ENCODE assay signal across 8 cellular contexts in genomic region chr9:15104826-15105420, GRCh38.
A peak's percentile ranks its signal among the peaks of the same experiment; 100 is the strongest.
DNase-seq lines count a peak whose midpoint lies in the region; ATAC-seq and TF ChIP-seq lines count a peak whose summit lies in the region.

No MANE protein-coding gene starts in this region.

- intact Hi-C loops in CD4-positive, alpha-beta T cell (cut with DNase I, micrococcal nuclease) = loop anchor here (1.0 to 10.0 kb wide), 4 partner anchors 30 to 502 kb away; no protein-coding TSS in a partner anchor
- intact Hi-C loops in vagina (cut with DNase I) = no loop called here

- peak; percentile 89 for TF ChIP-seq CTCF in CD4-positive, alpha-beta T cell (IDR thresholded peaks at IDR 0.05)
- TF ChIP-seq CTCF in WERI-Rb-1 (IDR thresholded peaks at IDR 0.05; ENCODE audit: low read depth, low read length) (peak; percentile 76), endothelial cell (IDR thresholded peaks at IDR 0.05; ENCODE audit: unreplicated experiment) (peak; percentile 74), nephron (IDR thresholded peaks at IDR 0.05; ENCODE audit: unreplicated experiment in 3 of 3) (peak; percentile 54 to 70 (median 66)), vagina (IDR thresholded peaks at IDR 0.05) (peak in 2 of 3 experiments; percentile 31 to 54)

- no peaks in the 10 kb centered on the region for H3K9me3 ChIP-seq in CD4-positive, alpha-beta T cell (ENCODE audit: control insufficient read depth, low read length)
- H3K9me3 ChIP-seq in WERI-Rb-1 (ENCODE audit: severe bottlenecking) = no peaks in the 10 kb centered on the region
- no peaks in the 10 kb centered on the region for H3K9me3 ChIP-seq in vagina

- no peaks in the 10 kb centered on the region for H3K9me3 Mint-ChIP-seq in CD4-positive, alpha-beta T cell
- H3K9me3 Mint-ChIP-seq in endothelial cell (ENCODE audit: unreplicated experiment) (no peaks in the 10 kb centered on the region), nephron (peaks cover 18% of the 10 kb centered on the region)

- CTCF ChIA-PET in CD4-positive, alpha-beta T cell (lab: Charles Lee) = no interaction called here

- no peak for TF ChIP-seq POLR2A in vagina (IDR thresholded peaks at IDR 0.05)

- peak; percentile 93 for ATAC-seq in CD4-positive, alpha-beta T cell (ENCODE audit: poor library complexity)
- ATAC-seq in GM18511 (IDR thresholded peaks at IDR 0.05; ENCODE audit: unreplicated experiment) = peak; percentile 96
- peak; percentile 93 for ATAC-seq in HG02852 (IDR thresholded peaks at IDR 0.05; ENCODE audit: unreplicated experiment)

- no peaks in the 10 kb centered on the region for H3K36me3 Mint-ChIP-seq in CD4-positive, alpha-beta T cell (ENCODE audit: low read depth)
- H3K36me3 Mint-ChIP-seq in endothelial cell (ENCODE audit: low read depth, unreplicated experiment) (no peaks in the 10 kb centered on the region), nephron (ENCODE audit: low read depth) (peaks cover 4% of the 10 kb centered on the region)

- H3K27me3 ChIP-seq in CD4-positive, alpha-beta T cell (ENCODE audit: control insufficient read depth, insufficient read depth, low read length) = no peaks in the 10 kb centered on the region
- H3K27me3 ChIP-seq in WERI-Rb-1 (ENCODE audit: insufficient read depth, low read depth, severe bottlenecking) = no peaks in the 10 kb centered on the region
- no peaks in the 10 kb centered on the region for H3K27me3 ChIP-seq in vagina

- peak in 8 of 10 experiments; percentile 3 to 36 (median 18) for DNase-seq in CD4-positive, alpha-beta T cell
- DNase-seq in NCI-H2081 (lab: John Stamatoyannopoulos, UW) = peak; percentile 58 to 68
- peak; percentile 41 for DNase-seq in WERI-Rb-1
- DNase-seq in endothelial cell (ENCODE audit: low spot score) = peak; percentile 51
- DNase-seq in vagina (ENCODE audit: extremely low spot score in 2 of 2) = no peak

- H3K27ac ChIP-seq in CD4-positive, alpha-beta T cell (ENCODE audit: low read depth, low read length) = no peak overlapping the region
- H3K27ac ChIP-seq in WERI-Rb-1 (no peak overlapping the region), vagina (no peak overlapping the region)

- H3K4me3 Mint-ChIP-seq in CD4-positive, alpha-beta T cell = no peak overlapping the region
- H3K4me3 Mint-ChIP-seq in endothelial cell (ENCODE audit: unreplicated experiment) (no peak overlapping the region), nephron (no peak overlapping the region)

- H3K4me3 ChIP-seq in WERI-Rb-1 (ENCODE audit: low read depth, low read length) = no peak overlapping the region
- H3K4me3 ChIP-seq in vagina = no peak overlapping the region

- no peak overlapping the region for H3K27ac Mint-ChIP-seq in CD4-positive, alpha-beta T cell
- no peak overlapping the region for H3K27ac Mint-ChIP-seq in endothelial cell (ENCODE audit: unreplicated experiment)
- no peak overlapping the region for H3K27ac Mint-ChIP-seq in nephron

- H3K36me3 ChIP-seq in WERI-Rb-1 (no peaks in the 10 kb centered on the region), vagina (no peaks in the 10 kb centered on the region)

- peaks cover 4% of the 10 kb centered on the region for H3K27me3 Mint-ChIP-seq in CD4-positive, alpha-beta T cell
- H3K27me3 Mint-ChIP-seq in endothelial cell (ENCODE audit: unreplicated experiment) = no peaks in the 10 kb centered on the region
- no peaks in the 10 kb centered on the region for H3K27me3 Mint-ChIP-seq in nephron (ENCODE audit: low read depth)

- no peaks in the 10 kb centered on the region for H3K4me1 Mint-ChIP-seq in CD4-positive, alpha-beta T cell (ENCODE audit: low read depth)
- H3K4me1 Mint-ChIP-seq in endothelial cell (ENCODE audit: unreplicated experiment) = no peaks in the 10 kb centered on the region
- H3K4me1 Mint-ChIP-seq in nephron = peaks cover 24% of the 10 kb centered on the region

- POLR2A ChIA-PET in CD4-positive, alpha-beta T cell (lab: Charles Lee) = no interaction called here

- no peaks in the 10 kb centered on the region for H3K4me1 ChIP-seq in vagina

Comparison
In these comparisons a context has a peak if more than half of its experiments do, and no peak if none do; other contexts are left out.
1. DNase-seq: peak in CD4-positive, alpha-beta T cell (8 of 10), NCI-H2081 (2 of 2), WERI-Rb-1 (single experiment) and endothelial cell (single experiment); none in vagina (0 of 2).
2. Peak in every context shown above with its lines, with median percentiles within 50 percentile points of each other: ATAC-seq and CTCF ChIP-seq.